1 cellular context compared by ENCODE assay signal in the genomic region with DNA sequence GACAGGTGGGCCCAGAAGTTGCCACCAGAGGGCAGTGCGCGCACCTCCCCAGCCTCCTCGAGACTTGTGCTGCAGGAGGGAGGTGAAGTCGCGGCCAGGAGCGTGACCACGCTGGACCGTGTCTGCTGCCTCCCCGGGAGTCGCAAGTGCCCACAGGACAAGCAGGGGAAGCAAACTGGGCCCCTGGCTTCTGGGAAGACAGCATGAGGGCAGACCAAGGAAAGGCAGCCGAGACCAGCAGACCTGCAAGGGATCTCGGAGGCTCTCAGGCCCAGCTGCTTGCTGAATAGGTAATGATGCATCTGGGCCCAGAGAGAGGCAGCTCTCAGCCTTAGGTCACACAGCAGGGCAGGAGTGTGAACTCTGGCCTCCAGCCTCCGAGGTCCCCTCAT.
TF ChIP-seq lines count a peak whose summit lies in the region.

No MANE protein-coding gene starts in this region.

TF ChIP-seq in SK-N-SH, 30 proteins besides CTCF, POLR2A, EP300 and RAD21 (continued from another document):
- TF ChIP-seq, protein P1, sequence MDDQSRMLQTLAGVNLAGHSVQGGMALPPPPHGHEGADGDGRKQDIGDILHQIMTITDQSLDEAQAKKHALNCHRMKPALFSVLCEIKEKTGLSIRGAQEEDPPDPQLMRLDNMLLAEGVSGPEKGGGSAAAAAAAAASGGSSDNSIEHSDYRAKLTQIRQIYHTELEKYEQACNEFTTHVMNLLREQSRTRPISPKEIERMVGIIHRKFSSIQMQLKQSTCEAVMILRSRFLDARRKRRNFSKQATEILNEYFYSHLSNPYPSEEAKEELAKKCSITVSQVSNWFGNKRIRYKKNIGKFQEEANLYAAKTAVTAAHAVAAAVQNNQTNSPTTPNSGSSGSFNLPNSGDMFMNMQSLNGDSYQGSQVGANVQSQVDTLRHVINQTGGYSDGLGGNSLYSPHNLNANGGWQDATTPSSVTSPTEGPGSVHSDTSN (IDR thresholded peaks at IDR 0.05), result no peak
- TF ChIP-seq SMC3 (IDR thresholded peaks at IDR 0.05; ENCODE audit: low read depth, low read length) (peak; percentile 97), GABPA (IDR thresholded peaks at IDR 0.05; ENCODE audit: low read depth) (no peak), CHD2 (IDR thresholded peaks at IDR 0.05; ENCODE audit: low read length, partially characterized antibody) (no peak), MXI1 (IDR thresholded peaks at IDR 0.05; ENCODE audit: low read depth, low read length) (peak; percentile 85), NRF1 (IDR thresholded peaks at IDR 0.05; ENCODE audit: low read depth, low read length) (peak; percentile 19; the same call in 1 of the 2 replicates), RXRA (IDR thresholded peaks at IDR 0.05; ENCODE audit: borderline replicate concordance, low read depth) (no peak), FOXM1 (IDR thresholded peaks at IDR 0.05; ENCODE audit: low read depth) (no peak)
- TF ChIP-seq, protein P2, sequence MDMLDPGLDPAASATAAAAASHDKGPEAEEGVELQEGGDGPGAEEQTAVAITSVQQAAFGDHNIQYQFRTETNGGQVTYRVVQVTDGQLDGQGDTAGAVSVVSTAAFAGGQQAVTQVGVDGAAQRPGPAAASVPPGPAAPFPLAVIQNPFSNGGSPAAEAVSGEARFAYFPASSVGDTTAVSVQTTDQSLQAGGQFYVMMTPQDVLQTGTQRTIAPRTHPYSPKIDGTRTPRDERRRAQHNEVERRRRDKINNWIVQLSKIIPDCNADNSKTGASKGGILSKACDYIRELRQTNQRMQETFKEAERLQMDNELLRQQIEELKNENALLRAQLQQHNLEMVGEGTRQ (IDR thresholded peaks at IDR 0.05; ENCODE audit: borderline replicate concordance, low read depth, low read length), result no peak
- TF ChIP-seq, protein P3, sequence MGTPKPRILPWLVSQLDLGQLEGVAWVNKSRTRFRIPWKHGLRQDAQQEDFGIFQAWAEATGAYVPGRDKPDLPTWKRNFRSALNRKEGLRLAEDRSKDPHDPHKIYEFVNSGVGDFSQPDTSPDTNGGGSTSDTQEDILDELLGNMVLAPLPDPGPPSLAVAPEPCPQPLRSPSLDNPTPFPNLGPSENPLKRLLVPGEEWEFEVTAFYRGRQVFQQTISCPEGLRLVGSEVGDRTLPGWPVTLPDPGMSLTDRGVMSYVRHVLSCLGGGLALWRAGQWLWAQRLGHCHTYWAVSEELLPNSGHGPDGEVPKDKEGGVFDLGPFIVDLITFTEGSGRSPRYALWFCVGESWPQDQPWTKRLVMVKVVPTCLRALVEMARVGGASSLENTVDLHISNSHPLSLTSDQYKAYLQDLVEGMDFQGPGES (IDR thresholded peaks at IDR 0.05; ENCODE audit: low read depth, low read length), result no peak
TF ChIP-seq in SK-N-SH: peak in this region for 3.
